8 cellular contexts compared by ENCODE assay signal in genomic region chr20:53839423-53840176, GRCh38.
DNase-seq lines count a peak whose midpoint lies in the region; ATAC-seq and TF ChIP-seq lines count a peak whose summit lies in the region.

No MANE protein-coding gene starts in this region.

- TF ChIP-seq CTCF in MM.1S (IDR thresholded peaks at IDR 0.05; ENCODE audit: low read length) (no peak), WTC11 (IDR thresholded peaks at IDR 0.05) (no peak), progenitor cell of endocrine pancreas (IDR thresholded peaks at IDR 0.05; ENCODE audit: unreplicated experiment) (no peak)

- no peaks in the 10 kb centered on the region for H3K27me3 Mint-ChIP-seq in CD8-positive, alpha-beta memory T cell
- H3K27me3 Mint-ChIP-seq in WTC11 (ENCODE audit: low read depth): no peaks in the 10 kb centered on the region
- no peaks in the 10 kb centered on the region for H3K27me3 Mint-ChIP-seq in progenitor cell of endocrine pancreas

- peak; percentile 39 to 86 (median 75) for DNase-seq in CD8-positive, alpha-beta memory T cell
- DNase-seq in MM.1S: peak; percentile 98
- DNase-seq in activated CD8-positive, alpha-beta memory T cell treated with anti-CD3 and anti-CD28 coated beads, Interleukin-2, amount 50 U/mL, for 1 hour (ENCODE audit: extremely low read depth): peak; percentile 58
- DNase-seq in left lobe of liver (ENCODE audit: low spot score): no peak
- DNase-seq in WTC11 (ENCODE audit: low spot score): no peak
- DNase-seq in NCI-H187 (lab: John Stamatoyannopoulos, UW): no peak
- no peak for DNase-seq in progenitor cell of endocrine pancreas (ENCODE audit: low spot score, unreplicated experiment)

- CTCF ChIA-PET in CD8-positive, alpha-beta memory T cell (lab: Charles Lee): interaction anchor here (1.0 to 1.6 kb wide), 3 partner anchors 27 to 261 kb away, joined by 3 to 10 read pairs (median 4); no protein-coding TSS in a partner anchor
- CTCF ChIA-PET in WTC11 (lab: Charles Lee): no interaction called here

- peak overlapping the region; percentile 14; the same call in 1 of the 2 replicates for H3K9ac ChIP-seq in MM.1S (ENCODE audit: low read length)

- H3K4me1 Mint-ChIP-seq in CD8-positive, alpha-beta memory T cell: peaks cover 68 to 86% (median 85%) of the 10 kb centered on the region in 3 donors
- H3K4me1 Mint-ChIP-seq in WTC11 (peaks cover 6% of the 10 kb centered on the region), progenitor cell of endocrine pancreas (ENCODE audit: low read depth) (no peaks in the 10 kb centered on the region)

- H3K27ac ChIP-seq in CD8-positive, alpha-beta memory T cell (ENCODE audit: low read depth, low read length): no peak overlapping the region
- peak overlapping the region; percentile 68 for H3K27ac ChIP-seq in MM.1S (ENCODE audit: low read length)

- H2AFZ ChIP-seq in MM.1S (ENCODE audit: low read length): no peak overlapping the region

- POLR2A ChIA-PET in CD8-positive, alpha-beta memory T cell (lab: Charles Lee): interaction anchor here (0.5 to 2.0 kb wide), 7 partner anchors 9 to 224 kb away, joined by 3 to 12 read pairs (median 4); no protein-coding TSS in a partner anchor
- POLR2A ChIA-PET in WTC11 (lab: Charles Lee): no interaction called here

- H3K4me3 Mint-ChIP-seq in CD8-positive, alpha-beta memory T cell: peak overlapping the region; percentile 28 to 89 (median 75)
- H3K4me3 Mint-ChIP-seq in WTC11 (no peak overlapping the region), progenitor cell of endocrine pancreas (ENCODE audit: low read depth) (no peak overlapping the region)

- H4K20me1 ChIP-seq in MM.1S (ENCODE audit: insufficient read depth, low read length): no peaks in the 10 kb centered on the region

- H3K4me3 ChIP-seq in CD8-positive, alpha-beta memory T cell (ENCODE audit: low read length): no peak overlapping the region
- H3K4me3 ChIP-seq in MM.1S (ENCODE audit: low read length): no peak overlapping the region

- H3K36me3 Mint-ChIP-seq in CD8-positive, alpha-beta memory T cell: peaks cover 0 to 6% (median 0%) of the 10 kb centered on the region in 3 donors
- H3K36me3 Mint-ChIP-seq in WTC11: peaks cover 3% of the 10 kb centered on the region; the same call in 1 of the 2 replicates
- no peaks in the 10 kb centered on the region for H3K36me3 Mint-ChIP-seq in progenitor cell of endocrine pancreas (ENCODE audit: insufficient read depth)

- H3K79me2 ChIP-seq in MM.1S (ENCODE audit: low read length): no peaks in the 10 kb centered on the region

- no peaks in the 10 kb centered on the region for H3K27me3 ChIP-seq in CD8-positive, alpha-beta memory T cell (ENCODE audit: insufficient read depth, low read length, poor library complexity, severe bottlenecking)
- H3K27me3 ChIP-seq in MM.1S (replicated peaks; ENCODE audit: insufficient read depth, low read length): no peaks in the 10 kb centered on the region

- peaks cover 33% of the 10 kb centered on the region for H3F3A ChIP-seq in MM.1S (ENCODE audit: insufficient read depth, low read length)

- ATAC-seq in GM21723 (IDR thresholded peaks at IDR 0.05; ENCODE audit: unreplicated experiment) (peak; percentile 70), left lobe of liver (peak; percentile 36), WTC11 (no peak)

- peak overlapping the region; percentile 87 to 100 (median 97) for H3K27ac Mint-ChIP-seq in CD8-positive, alpha-beta memory T cell
- H3K27ac Mint-ChIP-seq in WTC11 (no peak overlapping the region), progenitor cell of endocrine pancreas (no peak overlapping the region)

- H3K36me3 ChIP-seq in CD8-positive, alpha-beta memory T cell (ENCODE audit: insufficient read depth, low read length): no peaks in the 10 kb centered on the region
- H3K36me3 ChIP-seq in MM.1S (replicated peaks; ENCODE audit: insufficient read depth, low read length): no peaks in the 10 kb centered on the region

- H3K9me2 ChIP-seq in MM.1S (replicated peaks; ENCODE audit: insufficient read depth, low read length): no peaks in the 10 kb centered on the region

- H3K4me1 ChIP-seq in CD8-positive, alpha-beta memory T cell (ENCODE audit: insufficient read depth, low read length): peaks cover 87% of the 10 kb centered on the region
- peaks cover 34% of the 10 kb centered on the region for H3K4me1 ChIP-seq in MM.1S (ENCODE audit: low read length)

- peaks cover 0 to 4% (median 0%) of the 10 kb centered on the region in 5 donors for H3K9me3 Mint-ChIP-seq in CD8-positive, alpha-beta memory T cell
- H3K9me3 Mint-ChIP-seq in WTC11 (0 out of 2 replicates have a peak, but pooled peaks cover 4% of the 10 kb centered on the region), progenitor cell of endocrine pancreas (ENCODE audit: low read depth) (no peaks in the 10 kb centered on the region)

- H3K4me2 ChIP-seq in MM.1S (ENCODE audit: low read depth, low read length): peak overlapping the region; percentile 64

- H3K9me3 ChIP-seq in CD8-positive, alpha-beta memory T cell (ENCODE audit: low read length): no peaks in the 10 kb centered on the region
- no peaks in the 10 kb centered on the region for H3K9me3 ChIP-seq in MM.1S (replicated peaks; ENCODE audit: insufficient read depth, low read length)

TF ChIP-seq in WTC11, 78 proteins besides CTCF, POLR2A, EP300 and RAD21 (continues in another document):
- TF ChIP-seq FOXP4 (CRISPR knock-in tag; IDR thresholded peaks at IDR 0.05) (no peak), CREM (CRISPR knock-in tag; IDR thresholded peaks at IDR 0.05) (no peak), FOXP1 (CRISPR knock-in tag; IDR thresholded peaks at IDR 0.05; ENCODE audit: borderline replicate concordance) (no peak), ZBTB21 (CRISPR knock-in tag; IDR thresholded peaks at IDR 0.05; ENCODE audit: borderline replicate concordance) (no peak), TCF7 (CRISPR knock-in tag; IDR thresholded peaks at IDR 0.05; ENCODE audit: low read depth) (no peak), ZNF138 (CRISPR knock-in tag; conservative IDR thresholded peaks at IDR 0.05) (no peak), NR2C2 (CRISPR knock-in tag; IDR thresholded peaks at IDR 0.05) (no peak), PRDM15 (CRISPR knock-in tag; IDR thresholded peaks at IDR 0.05) (no peak), ZNF396 (CRISPR knock-in tag; IDR thresholded peaks at IDR 0.05; ENCODE audit: borderline replicate concordance) (no peak), ZNF423 (CRISPR knock-in tag; IDR thresholded peaks at IDR 0.05) (no peak)
- TF ChIP-seq, protein P1, sequence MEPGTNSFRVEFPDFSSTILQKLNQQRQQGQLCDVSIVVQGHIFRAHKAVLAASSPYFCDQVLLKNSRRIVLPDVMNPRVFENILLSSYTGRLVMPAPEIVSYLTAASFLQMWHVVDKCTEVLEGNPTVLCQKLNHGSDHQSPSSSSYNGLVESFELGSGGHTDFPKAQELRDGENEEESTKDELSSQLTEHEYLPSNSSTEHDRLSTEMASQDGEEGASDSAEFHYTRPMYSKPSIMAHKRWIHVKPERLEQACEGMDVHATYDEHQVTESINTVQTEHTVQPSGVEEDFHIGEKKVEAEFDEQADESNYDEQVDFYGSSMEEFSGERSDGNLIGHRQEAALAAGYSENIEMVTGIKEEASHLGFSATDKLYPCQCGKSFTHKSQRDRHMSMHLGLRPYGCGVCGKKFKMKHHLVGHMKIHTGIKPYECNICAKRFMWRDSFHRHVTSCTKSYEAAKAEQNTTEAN (CRISPR knock-in tag; IDR thresholded peaks at IDR 0.05): no peak

Comparison
In these comparisons a context has a peak if more than half of its experiments do, and no peak if none do; other contexts are left out.
1. DNase-seq: peak in CD8-positive, alpha-beta memory T cell (5 of 5), MM.1S (single experiment) and activated CD8-positive, alpha-beta memory T cell treated with anti-CD3 and anti-CD28 coated beads, Interleukin-2, amount 50 U/mL, for 1 hour (single experiment); none in left lobe of liver (single experiment), WTC11 (single experiment), NCI-H187 (0 of 2) and progenitor cell of endocrine pancreas (single experiment).
2. H3K27ac Mint-ChIP-seq: peak in CD8-positive, alpha-beta memory T cell (8 of 8); none in WTC11 (single experiment) and progenitor cell of endocrine pancreas (single experiment).
3. H3K4me3 Mint-ChIP-seq: peak in CD8-positive, alpha-beta memory T cell (7 of 7); none in WTC11 (single experiment) and progenitor cell of endocrine pancreas (single experiment).